8 cellular contexts compared by ENCODE assay signal in genomic region chr3:47476330-47476626, GRCh38. TPM values are rescaled to one million over a fixed set of nuclear protein-coding genes. Genes with fewer than 3 reads are reported as not detected.
DNase-seq lines count a peak whose midpoint lies in the region; ATAC-seq and TF ChIP-seq lines count a peak whose summit lies in the region.

No MANE protein-coding gene starts in this region.

- peak overlapping the region; percentile 96 for H3K4me3 ChIP-seq in HFF-Myc (replicated peaks; ENCODE audit: low read depth, low read length)
- H3K4me3 ChIP-seq in iPS-11a (ENCODE audit: low read depth, low read length), result peak overlapping the region; percentile 17

- H3K36me3 Mint-ChIP-seq in activated CD4-positive, alpha-beta memory T cell treated with anti-CD3 and anti-CD28 coated beads for 36 hours, result no peaks in the 10 kb centered on the region
- H3K36me3 Mint-ChIP-seq in stimulated activated memory B cell treated with anti-CD40 and anti-IgM and Interleukin-4, amounts not matched to agents 10 μg/mL and 1 μg/mL and 100 μg/mL, for 72 hours, result no peaks in the 10 kb centered on the region

- intact Hi-C loops in activated CD4-positive, alpha-beta memory T cell treated with anti-CD3 and anti-CD28 coated beads for 36 hours (cut with micrococcal nuclease), result loop anchor here (1.0 kb wide), 1 partner anchor 55 kb away; no protein-coding TSS in a partner anchor

- H3K27me3 Mint-ChIP-seq in activated CD4-positive, alpha-beta memory T cell treated with anti-CD3 and anti-CD28 coated beads for 36 hours, result no peaks in the 10 kb centered on the region
- H3K27me3 Mint-ChIP-seq in stimulated activated memory B cell treated with anti-CD40 and anti-IgM and Interleukin-4, amounts not matched to agents 10 μg/mL and 1 μg/mL and 100 μg/mL, for 72 hours, result no peaks in the 10 kb centered on the region

- peaks cover 30% of the 10 kb centered on the region for H3K4me1 Mint-ChIP-seq in activated CD4-positive, alpha-beta memory T cell treated with anti-CD3 and anti-CD28 coated beads for 36 hours (ENCODE audit: low read depth)
- H3K4me1 Mint-ChIP-seq in stimulated activated memory B cell treated with anti-CD40 and anti-IgM and Interleukin-4, amounts not matched to agents 10 μg/mL and 1 μg/mL and 100 μg/mL, for 72 hours, result peaks cover 35% of the 10 kb centered on the region

- no peak for TF ChIP-seq CTCF in HFF-Myc (IDR thresholded peaks at IDR 0.05; ENCODE audit: low read depth, low read length, missing control alignments)

- peak overlapping the region; percentile 86 for H3K4me3 Mint-ChIP-seq in activated CD4-positive, alpha-beta memory T cell treated with anti-CD3 and anti-CD28 coated beads for 36 hours
- H3K4me3 Mint-ChIP-seq in stimulated activated memory B cell treated with anti-CD40 and anti-IgM and Interleukin-4, amounts not matched to agents 10 μg/mL and 1 μg/mL and 100 μg/mL, for 72 hours, result peak overlapping the region; percentile 96

- H3K9me3 Mint-ChIP-seq in activated CD4-positive, alpha-beta memory T cell treated with anti-CD3 and anti-CD28 coated beads for 36 hours, result no peaks in the 10 kb centered on the region
- H3K9me3 Mint-ChIP-seq in stimulated activated memory B cell treated with anti-CD40 and anti-IgM and Interleukin-4, amounts not matched to agents 10 μg/mL and 1 μg/mL and 100 μg/mL, for 72 hours, result no peaks in the 10 kb centered on the region

- CTCF ChIA-PET in activated CD4-positive, alpha-beta memory T cell treated with anti-CD3 and anti-CD28 coated beads for 36 hours (lab: Charles Lee), result interaction anchor here (0.5 to 4.9 kb wide), 13 partner anchors 13 to 503 kb away, joined by 3 to 144 read pairs (median 3); partner anchors contain the start of gene DHX30

- ATAC-seq in stimulated activated memory B cell treated with anti-CD40 and anti-IgM and Interleukin-4, amounts not matched to agents 10 μg/mL and 1 μg/mL and 100 μg/mL, for 72 hours, result no peak
- ATAC-seq in GM21367 (IDR thresholded peaks at IDR 0.05; ENCODE audit: unreplicated experiment), result no peak
- ATAC-seq in HG02973 (IDR thresholded peaks at IDR 0.05; ENCODE audit: unreplicated experiment), result no peak
- ATAC-seq in HG03342 (IDR thresholded peaks at IDR 0.05; ENCODE audit: unreplicated experiment), result no peak

- peak overlapping the region; percentile 81 for H3K27ac Mint-ChIP-seq in activated CD4-positive, alpha-beta memory T cell treated with anti-CD3 and anti-CD28 coated beads for 36 hours
- peak overlapping the region; percentile 86 for H3K27ac Mint-ChIP-seq in stimulated activated memory B cell treated with anti-CD40 and anti-IgM and Interleukin-4, amounts not matched to agents 10 μg/mL and 1 μg/mL and 100 μg/mL, for 72 hours

- POLR2A ChIA-PET in activated CD4-positive, alpha-beta memory T cell treated with anti-CD3 and anti-CD28 coated beads for 36 hours (lab: Charles Lee), result interaction anchor here (1.6 to 2.1 kb wide), 3 partner anchors 55 to 312 kb away, joined by 4 to 13 read pairs (median 10); partner anchors contain the start of genes PTPN23 and SETD2

- DNase-seq in HFF-Myc (ENCODE audit: extremely low read depth, low read depth) (no peak), NCI-H2227 (lab: John Stamatoyannopoulos, UW; ENCODE audit: unreplicated experiment) (no peak)
- DNase-seq in activated CD4-positive, alpha-beta memory T cell treated with anti-CD3 and anti-CD28 coated beads for 36 hours, result no peak

RNA-seq across cellular contexts. Expression of gene SCAP, which starts 0.5 kb away (rescaled TPM):
- 10 to 100 TPM; 44.5 to 44.6 TPM for total RNA-seq in activated CD4-positive, alpha-beta memory T cell treated with anti-CD3 and anti-CD28 coated beads for 36 hours

RNA-seq across cellular contexts. Expression of gene ELP6, which starts 37.2 kb away (rescaled TPM):
- total RNA-seq in activated CD4-positive, alpha-beta memory T cell treated with anti-CD3 and anti-CD28 coated beads for 36 hours, result 10 to 100 TPM; 32.7 to 32.8 TPM
